1 cellular context compared by ENCODE assay signal in the genomic region with DNA sequence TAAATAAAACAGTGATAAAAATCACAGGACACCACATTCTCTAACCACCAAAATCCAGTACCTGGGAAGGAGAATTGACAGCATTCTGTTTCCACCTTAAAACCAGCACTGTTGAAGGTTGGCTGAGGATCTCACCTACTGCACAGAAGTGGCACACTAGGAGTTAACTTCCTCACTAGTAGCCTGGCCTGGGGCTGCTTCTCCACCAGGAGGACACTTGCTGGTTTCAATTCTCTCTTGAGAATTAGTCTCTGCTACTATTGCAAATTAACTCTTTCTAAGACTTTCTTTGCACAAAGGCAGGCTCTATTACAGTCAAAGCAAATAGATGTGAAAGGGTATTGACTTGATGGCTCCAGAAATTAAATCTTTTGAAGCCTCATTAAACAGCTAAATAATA.
TF ChIP-seq lines count a peak whose summit lies in the region.

No MANE protein-coding gene starts in this region.

TF ChIP-seq in GM12878, 131 proteins besides CTCF, POLR2A, EP300 and RAD21 (continued from another document):
- TF ChIP-seq, protein P1, sequence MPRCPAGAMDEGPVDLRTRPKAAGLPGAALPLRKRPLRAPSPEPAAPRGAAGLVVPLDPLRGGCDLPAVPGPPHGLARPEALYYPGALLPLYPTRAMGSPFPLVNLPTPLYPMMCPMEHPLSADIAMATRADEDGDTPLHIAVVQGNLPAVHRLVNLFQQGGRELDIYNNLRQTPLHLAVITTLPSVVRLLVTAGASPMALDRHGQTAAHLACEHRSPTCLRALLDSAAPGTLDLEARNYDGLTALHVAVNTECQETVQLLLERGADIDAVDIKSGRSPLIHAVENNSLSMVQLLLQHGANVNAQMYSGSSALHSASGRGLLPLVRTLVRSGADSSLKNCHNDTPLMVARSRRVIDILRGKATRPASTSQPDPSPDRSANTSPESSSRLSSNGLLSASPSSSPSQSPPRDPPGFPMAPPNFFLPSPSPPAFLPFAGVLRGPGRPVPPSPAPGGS (IDR thresholded peaks at IDR 0.05; ENCODE audit: borderline replicate concordance, insufficient read depth, low read depth, low read length, poor library complexity, severe bottlenecking) = no peak
- no peak for TF ChIP-seq CHD1 (IDR thresholded peaks at IDR 0.05; ENCODE audit: low read depth, low read length)
- TF ChIP-seq, protein P2, sequence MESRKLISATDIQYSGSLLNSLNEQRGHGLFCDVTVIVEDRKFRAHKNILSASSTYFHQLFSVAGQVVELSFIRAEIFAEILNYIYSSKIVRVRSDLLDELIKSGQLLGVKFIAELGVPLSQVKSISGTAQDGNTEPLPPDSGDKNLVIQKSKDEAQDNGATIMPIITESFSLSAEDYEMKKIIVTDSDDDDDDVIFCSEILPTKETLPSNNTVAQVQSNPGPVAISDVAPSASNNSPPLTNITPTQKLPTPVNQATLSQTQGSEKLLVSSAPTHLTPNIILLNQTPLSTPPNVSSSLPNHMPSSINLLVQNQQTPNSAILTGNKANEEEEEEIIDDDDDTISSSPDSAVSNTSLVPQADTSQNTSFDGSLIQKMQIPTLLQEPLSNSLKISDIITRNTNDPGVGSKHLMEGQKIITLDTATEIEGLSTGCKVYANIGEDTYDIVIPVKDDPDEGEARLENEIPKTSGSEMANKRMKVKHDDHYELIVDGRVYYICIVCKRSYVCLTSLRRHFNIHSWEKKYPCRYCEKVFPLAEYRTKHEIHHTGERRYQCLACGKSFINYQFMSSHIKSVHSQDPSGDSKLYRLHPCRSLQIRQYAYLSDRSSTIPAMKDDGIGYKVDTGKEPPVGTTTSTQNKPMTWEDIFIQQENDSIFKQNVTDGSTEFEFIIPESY (IDR thresholded peaks at IDR 0.05) = no peak
- TF ChIP-seq HDAC6 (IDR thresholded peaks at IDR 0.05; ENCODE audit: unreplicated experiment) = no peak
TF ChIP-seq in GM12878: peak in this region for 0.
